1 cellular context compared by ENCODE assay signal in genomic region chr13:98199480-98199879, GRCh38.
A peak's percentile ranks its signal among the peaks of the same experiment; 100 is the strongest.
TF ChIP-seq lines count a peak whose summit lies in the region.

No MANE protein-coding gene starts in this region.

TF ChIP-seq in H1, 55 proteins besides CTCF, POLR2A, EP300 and RAD21:
- no peak for TF ChIP-seq SIN3A (conservative IDR thresholded peaks at IDR 0.05 in 1 of 2, IDR thresholded peaks at IDR 0.05 in 1 of 2; ENCODE audit: low read depth in 1 of 2, low read length in 2 of 2)
- TF ChIP-seq ASH2L (IDR thresholded peaks at IDR 0.05; ENCODE audit: low read length), result peak; percentile 9
TF ChIP-seq in H1: peak in this region for 1.
